2 cellular contexts compared by ENCODE assay signal in the genomic region with DNA sequence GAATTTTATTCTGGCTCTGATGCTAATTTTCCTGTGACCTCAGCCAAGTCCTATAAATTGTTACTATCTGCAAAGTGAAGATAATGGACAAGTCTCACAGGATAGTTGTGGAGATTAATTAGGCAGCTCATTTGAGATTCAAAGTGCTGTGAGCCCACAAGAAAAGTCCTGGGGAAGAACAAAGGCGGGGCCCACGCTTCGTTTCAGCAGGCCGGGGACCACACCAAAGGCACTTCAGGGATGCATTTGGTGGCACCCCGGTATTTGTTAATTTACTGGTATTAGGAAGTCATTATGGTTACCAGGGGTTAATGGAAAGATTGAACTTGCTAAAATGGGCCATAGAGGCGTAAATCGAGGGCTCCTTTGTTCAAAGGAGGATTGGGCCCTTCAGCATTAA.
TF ChIP-seq lines count a peak whose summit lies in the region.

No MANE protein-coding gene starts in this region.

TF ChIP-seq in IMR-90, 13 proteins besides CTCF, POLR2A, EP300 and RAD21:
- TF ChIP-seq MAFK (IDR thresholded peaks at IDR 0.05; ENCODE audit: low read depth, low read length) (no peak), CHD1 (IDR thresholded peaks at IDR 0.05; ENCODE audit: low read depth, low read length) (no peak), NFE2L2 (IDR thresholded peaks at IDR 0.05; ENCODE audit: low read depth, low read length) (no peak), CEBPB (IDR thresholded peaks at IDR 0.05; ENCODE audit: low read depth, low read length) (no peak), RFX5 (IDR thresholded peaks at IDR 0.05; ENCODE audit: low read depth, low read length) (no peak)

TF ChIP-seq in endothelial cell of umbilical vein, 7 proteins besides CTCF, POLR2A, EP300 and RAD21:
- TF ChIP-seq POLR2AphosphoS5 (IDR thresholded peaks at IDR 0.05; ENCODE audit: insufficient read depth, low read depth, low read length) (no peak), MYC (IDR thresholded peaks at IDR 0.05; ENCODE audit: low read depth, low read length) (no peak), EZH2 (IDR thresholded peaks at IDR 0.05; ENCODE audit: borderline replicate concordance, low read depth, low read length, severe bottlenecking) (no peak), JUN (IDR thresholded peaks at IDR 0.05; ENCODE audit: borderline replicate concordance, insufficient read depth, insufficient read length, low read depth) (no peak), MAX (IDR thresholded peaks at IDR 0.05; ENCODE audit: insufficient read depth, insufficient read length) (no peak), GATA2 (IDR thresholded peaks at IDR 0.05; ENCODE audit: insufficient read depth, insufficient read length, low read depth, low read length) (no peak), FOS (IDR thresholded peaks at IDR 0.05; ENCODE audit: borderline replicate concordance, insufficient read depth, low read length) (no peak)
